Comparison of ENCODE assay signal across 16 cellular contexts in genomic region chrX:22087158-22087557, GRCh38. TPM values are rescaled to one million over a fixed set of nuclear protein-coding genes. Genes with fewer than 3 reads are reported as not detected.
DNase-seq lines count a peak whose midpoint lies in the region; ATAC-seq, FAIRE-seq and TF ChIP-seq lines count a peak whose summit lies in the region.
"Had no signal": no experiment of that assay in that cellular context is flagged by ENCODE, and none has a peak within 500 bp of the region (broad histone marks: within the 10 kb centered on the region; RNA-seq: fewer than 3 reads in every experiment).

No MANE protein-coding gene starts in this region.

- peak; percentile 59 for FAIRE-seq in A549 (lab: Jason Lieb, UNC)

- no peak overlapping the region for H3K4me3 ChIP-seq in A549
- H3K4me3 ChIP-seq: BLaER1 treated with 17β-estradiol and CSF1 and Interleukin-3, amounts not matched to agents 10 nM and 100 nM; GM23338 had no signal

- peaks cover 39% of the 10 kb centered on the region for H3K36me3 Mint-ChIP-seq in activated CD4-positive, alpha-beta T cell treated with anti-CD3 and anti-CD28 coated beads, Interleukin-2, amount 10 ng/mL, durations not matched to agents 24 days and 14 days (ENCODE audit: low read depth)
- H3K36me3 Mint-ChIP-seq in activated CD4-positive, alpha-beta T cell treated with anti-CD3 and anti-CD28 coated beads for 36 hours (ENCODE audit: low read depth) = peaks cover 16% of the 10 kb centered on the region
- H3K36me3 Mint-ChIP-seq in activated T-helper 2 cell treated with anti-CD3 and anti-CD28 coated beads, Interferon-gamma antibody, Interleukin-2, Interleukin-4, amounts not matched to agents 10 μg/mL and 5 μg/mL and 100 μg/mL, durations not matched to agents 14 hours and 24 hours and 36 hours (ENCODE audit: low read depth) = peaks cover 20% of the 10 kb centered on the region
- H3K36me3 Mint-ChIP-seq: CD4-positive, CD25-positive, alpha-beta regulatory T cell had no signal

- no peak overlapping the region for H3K4me2 ChIP-seq in A549
- H3K4me2 ChIP-seq: BLaER1 treated with 17β-estradiol and CSF1 and Interleukin-3, amounts not matched to agents 10 nM and 100 nM; GM23338 had no signal

- TF ChIP-seq POLR2A in A549 (IDR thresholded peaks at IDR 0.05; ENCODE audit: low read length) = no peak

- no peak for TF ChIP-seq RAD21 in A549 (conservative IDR thresholded peaks at IDR 0.05 in 1 of 2, IDR thresholded peaks at IDR 0.05 in 1 of 2)

- no peaks in the 10 kb centered on the region for H3K4me1 ChIP-seq in A549
- H3K4me1 ChIP-seq: BLaER1 treated with 17β-estradiol and CSF1 and Interleukin-3, amounts not matched to agents 10 nM and 100 nM had no signal

- intact Hi-C loops in activated CD4-positive, alpha-beta T cell treated with anti-CD3 and anti-CD28 coated beads, Interleukin-2, amount 10 ng/mL, durations not matched to agents 24 days and 14 days (cut with micrococcal nuclease) = no loop called here
- intact Hi-C loops in activated CD4-positive, alpha-beta T cell treated with anti-CD3 and anti-CD28 coated beads for 36 hours (cut with DNase I, micrococcal nuclease) = no loop called here
- intact Hi-C loops in activated T-helper 2 cell treated with anti-CD3 and anti-CD28 coated beads, Interferon-gamma antibody, Interleukin-2, Interleukin-4, amounts not matched to agents 10 μg/mL and 5 μg/mL and 100 μg/mL, durations not matched to agents 14 hours and 24 hours and 36 hours (cut with micrococcal nuclease) = no loop called here

- H3K27ac ChIP-seq in A549 (no peak overlapping the region), epithelial cell of prostate (peak overlapping the region; percentile 54)
- H3K27ac ChIP-seq: BLaER1 treated with 17β-estradiol and CSF1 and Interleukin-3, amounts not matched to agents 10 nM and 100 nM had no signal

- ATAC-seq in activated CD4-positive, alpha-beta T cell treated with anti-CD3 and anti-CD28 coated beads for 36 hours = no peak
- ATAC-seq in A549 (no peak), GM19455 (IDR thresholded peaks at IDR 0.05; ENCODE audit: unreplicated experiment) (no peak)
- ATAC-seq: GM23338 had no signal

- no peaks in the 10 kb centered on the region for H3K9me3 ChIP-seq in A549

- TF ChIP-seq CTCF in A549 (IDR thresholded peaks at IDR 0.05) = no peak

- POLR2A ChIA-PET in activated CD4-positive, alpha-beta T cell treated with anti-CD3 and anti-CD28 coated beads for 36 hours (lab: Charles Lee) = no interaction called here
- POLR2A ChIA-PET in A549 (lab: Yijun Ruan, JAX) = no interaction called here

- CTCF ChIA-PET in activated CD4-positive, alpha-beta T cell treated with anti-CD3 and anti-CD28 coated beads for 36 hours (lab: Charles Lee) = no interaction called here
- CTCF ChIA-PET in A549 (lab: Yijun Ruan, JAX) = no interaction called here

- peak overlapping the region; percentile 52 for H3K27ac Mint-ChIP-seq in activated CD4-positive, alpha-beta T cell treated with anti-CD3 and anti-CD28 coated beads, Interleukin-2, amount 10 ng/mL, durations not matched to agents 24 days and 14 days
- no peak overlapping the region for H3K27ac Mint-ChIP-seq in activated CD4-positive, alpha-beta T cell treated with anti-CD3 and anti-CD28 coated beads for 36 hours
- H3K27ac Mint-ChIP-seq in activated T-helper 2 cell treated with anti-CD3 and anti-CD28 coated beads, Interferon-gamma antibody, Interleukin-2, Interleukin-4, amounts not matched to agents 10 μg/mL and 5 μg/mL and 100 μg/mL, durations not matched to agents 14 hours and 24 hours and 36 hours = peak overlapping the region; percentile 38
- H3K27ac Mint-ChIP-seq: CD4-positive, CD25-positive, alpha-beta regulatory T cell; GM23338 had no signal

- no peak for DNase-seq in activated CD4-positive, alpha-beta T cell treated with anti-CD3 and anti-CD28 coated beads, Interleukin-2, amount 10 ng/mL, durations not matched to agents 24 days and 14 days
- DNase-seq in activated CD4-positive, alpha-beta T cell treated with anti-CD3 and anti-CD28 coated beads for 36 hours = no peak
- DNase-seq in A549 (ENCODE audit: low read depth in 1 of 2, low spot score in 1 of 2) (no peak), epithelial cell of prostate (ENCODE audit: low read depth, low spot score) (no peak), NCI-H69 (lab: John Stamatoyannopoulos, UW) (no peak), T-helper 1 cell (no peak)
- DNase-seq in activated T-helper 2 cell treated with anti-CD3 and anti-CD28 coated beads, Interferon-gamma antibody, Interleukin-2, Interleukin-4, amounts not matched to agents 10 μg/mL and 5 μg/mL and 100 μg/mL, durations not matched to agents 14 hours and 24 hours and 36 hours (ENCODE audit: low spot score) = no peak
- DNase-seq: 8988T; ACHN; Calu3; CD4-positive, CD25-positive, alpha-beta regulatory T cell; DMS 273 treated with DMSO at 0.1 percent for 48 hours; H7 had no signal

- no peaks in the 10 kb centered on the region for H3K9me3 Mint-ChIP-seq in activated CD4-positive, alpha-beta T cell treated with anti-CD3 and anti-CD28 coated beads, Interleukin-2, amount 10 ng/mL, durations not matched to agents 24 days and 14 days
- H3K9me3 Mint-ChIP-seq in activated CD4-positive, alpha-beta T cell treated with anti-CD3 and anti-CD28 coated beads for 36 hours (ENCODE audit: low read depth) = peaks cover 3% of the 10 kb centered on the region
- peaks cover 8% of the 10 kb centered on the region for H3K9me3 Mint-ChIP-seq in activated T-helper 2 cell treated with anti-CD3 and anti-CD28 coated beads, Interferon-gamma antibody, Interleukin-2, Interleukin-4, amounts not matched to agents 10 μg/mL and 5 μg/mL and 100 μg/mL, durations not matched to agents 14 hours and 24 hours and 36 hours
- H3K9me3 Mint-ChIP-seq: CD4-positive, CD25-positive, alpha-beta regulatory T cell; GM23338 had no signal

- no peaks in the 10 kb centered on the region for H3K27me3 Mint-ChIP-seq in activated CD4-positive, alpha-beta T cell treated with anti-CD3 and anti-CD28 coated beads, Interleukin-2, amount 10 ng/mL, durations not matched to agents 24 days and 14 days
- no peaks in the 10 kb centered on the region for H3K27me3 Mint-ChIP-seq in activated CD4-positive, alpha-beta T cell treated with anti-CD3 and anti-CD28 coated beads for 36 hours
- H3K27me3 Mint-ChIP-seq in activated T-helper 2 cell treated with anti-CD3 and anti-CD28 coated beads, Interferon-gamma antibody, Interleukin-2, Interleukin-4, amounts not matched to agents 10 μg/mL and 5 μg/mL and 100 μg/mL, durations not matched to agents 14 hours and 24 hours and 36 hours (ENCODE audit: low read depth) = no peaks in the 10 kb centered on the region
- H3K27me3 Mint-ChIP-seq: CD4-positive, CD25-positive, alpha-beta regulatory T cell had no signal

- 55% methylated on average over 3 of the region's 3 CpGs for WGBS in A549 (ENCODE audit: missing lambda C conversion rate)

- peaks cover 12% of the 10 kb centered on the region for H3K4me1 Mint-ChIP-seq in activated CD4-positive, alpha-beta T cell treated with anti-CD3 and anti-CD28 coated beads, Interleukin-2, amount 10 ng/mL, durations not matched to agents 24 days and 14 days
- peaks cover 27% of the 10 kb centered on the region for H3K4me1 Mint-ChIP-seq in activated CD4-positive, alpha-beta T cell treated with anti-CD3 and anti-CD28 coated beads for 36 hours
- peaks cover 18% of the 10 kb centered on the region for H3K4me1 Mint-ChIP-seq in activated T-helper 2 cell treated with anti-CD3 and anti-CD28 coated beads, Interferon-gamma antibody, Interleukin-2, Interleukin-4, amounts not matched to agents 10 μg/mL and 5 μg/mL and 100 μg/mL, durations not matched to agents 14 hours and 24 hours and 36 hours (ENCODE audit: low read depth)
- H3K4me1 Mint-ChIP-seq: CD4-positive, CD25-positive, alpha-beta regulatory T cell; GM23338 had no signal

- TF ChIP-seq EP300 in A549 (IDR thresholded peaks at IDR 0.05) = no peak

- no peak overlapping the region for H3K4me3 Mint-ChIP-seq in activated CD4-positive, alpha-beta T cell treated with anti-CD3 and anti-CD28 coated beads, Interleukin-2, amount 10 ng/mL, durations not matched to agents 24 days and 14 days
- H3K4me3 Mint-ChIP-seq in activated CD4-positive, alpha-beta T cell treated with anti-CD3 and anti-CD28 coated beads for 36 hours = no peak overlapping the region
- H3K4me3 Mint-ChIP-seq in activated T-helper 2 cell treated with anti-CD3 and anti-CD28 coated beads, Interferon-gamma antibody, Interleukin-2, Interleukin-4, amounts not matched to agents 10 μg/mL and 5 μg/mL and 100 μg/mL, durations not matched to agents 14 hours and 24 hours and 36 hours (ENCODE audit: low read depth) = no peak overlapping the region
- H3K4me3 Mint-ChIP-seq: CD4-positive, CD25-positive, alpha-beta regulatory T cell; GM23338 had no signal

TF ChIP-seq in A549, 52 proteins besides CTCF, POLR2A, EP300 and RAD21:
- no peak for TF ChIP-seq EHMT2 (IDR thresholded peaks at IDR 0.05; ENCODE audit: low read depth)

RNA-seq across cellular contexts. Expression of gene PHEX, which starts 55.0 kb away (rescaled TPM):
- total RNA-seq in activated CD4-positive, alpha-beta T cell treated with anti-CD3 and anti-CD28 coated beads, Interleukin-2, amount 10 ng/mL, durations not matched to agents 24 days and 14 days = 13.2 and 13.4 TPM in 2 replicates
- 1 to 10 TPM; 3.0 to 3.7 TPM for total RNA-seq in activated CD4-positive, alpha-beta T cell treated with anti-CD3 and anti-CD28 coated beads for 36 hours
- polyA plus RNA-seq in A549 (2011; rRNA removed) (0.81 and 0.98 TPM in 2 replicates), A549 (2017; fragmentation: RNase III; extraction: RNeasy Plus Mini Kit Qiagen cat#74134 plus additional on column Dnase treatment) (0.28 to 0.33 TPM (median 0.31 TPM) in 3 replicates)
- polyA plus RNA-seq in A549 (2012; cell fraction: cytosol; rRNA removed) = 0.06 and 0.08 TPM in 2 replicates
- polyA plus RNA-seq in A549 (2012; cell fraction: nucleus; rRNA removed) = 0.08 and 0.13 TPM in 2 replicates
- 0.39 and 0.54 TPM in 2 replicates for polyA minus RNA-seq in A549 (2011; rRNA and poly(A)+ RNA removed)
- total RNA-seq in activated T-helper 2 cell treated with anti-CD3 and anti-CD28 coated beads, Interferon-gamma antibody, Interleukin-2, Interleukin-4, amounts not matched to agents 10 μg/mL and 5 μg/mL and 100 μg/mL, durations not matched to agents 14 hours and 24 hours and 36 hours = 7.6 and 7.8 TPM in 2 replicates
